In the genomic region with DNA sequence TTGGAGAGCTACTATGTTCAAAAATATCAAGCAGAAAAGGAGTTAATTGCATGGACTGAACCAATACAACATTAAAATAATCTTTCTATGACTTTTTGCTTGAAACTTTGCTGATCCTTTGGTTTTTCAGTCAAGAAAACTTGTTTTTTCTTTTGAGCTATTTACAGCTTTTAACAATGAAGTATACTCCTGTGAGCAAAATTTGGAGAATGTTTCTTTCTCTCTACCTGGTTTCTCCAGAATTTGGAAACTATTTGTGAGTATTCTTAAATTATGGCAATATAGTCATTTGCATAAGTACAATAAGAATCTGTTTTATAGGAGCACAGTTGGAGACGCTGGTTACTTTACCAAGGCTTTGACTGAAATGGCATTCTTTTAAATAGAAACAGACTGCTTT, we compare ENCODE assay signal across 1 cellular context.
TF ChIP-seq lines count a peak whose summit lies in the region.

No MANE protein-coding gene starts in this region.

TF ChIP-seq in GM23338, 12 proteins besides CTCF, POLR2A, EP300 and RAD21 (continued from another document):
- TF ChIP-seq, protein P1, sequence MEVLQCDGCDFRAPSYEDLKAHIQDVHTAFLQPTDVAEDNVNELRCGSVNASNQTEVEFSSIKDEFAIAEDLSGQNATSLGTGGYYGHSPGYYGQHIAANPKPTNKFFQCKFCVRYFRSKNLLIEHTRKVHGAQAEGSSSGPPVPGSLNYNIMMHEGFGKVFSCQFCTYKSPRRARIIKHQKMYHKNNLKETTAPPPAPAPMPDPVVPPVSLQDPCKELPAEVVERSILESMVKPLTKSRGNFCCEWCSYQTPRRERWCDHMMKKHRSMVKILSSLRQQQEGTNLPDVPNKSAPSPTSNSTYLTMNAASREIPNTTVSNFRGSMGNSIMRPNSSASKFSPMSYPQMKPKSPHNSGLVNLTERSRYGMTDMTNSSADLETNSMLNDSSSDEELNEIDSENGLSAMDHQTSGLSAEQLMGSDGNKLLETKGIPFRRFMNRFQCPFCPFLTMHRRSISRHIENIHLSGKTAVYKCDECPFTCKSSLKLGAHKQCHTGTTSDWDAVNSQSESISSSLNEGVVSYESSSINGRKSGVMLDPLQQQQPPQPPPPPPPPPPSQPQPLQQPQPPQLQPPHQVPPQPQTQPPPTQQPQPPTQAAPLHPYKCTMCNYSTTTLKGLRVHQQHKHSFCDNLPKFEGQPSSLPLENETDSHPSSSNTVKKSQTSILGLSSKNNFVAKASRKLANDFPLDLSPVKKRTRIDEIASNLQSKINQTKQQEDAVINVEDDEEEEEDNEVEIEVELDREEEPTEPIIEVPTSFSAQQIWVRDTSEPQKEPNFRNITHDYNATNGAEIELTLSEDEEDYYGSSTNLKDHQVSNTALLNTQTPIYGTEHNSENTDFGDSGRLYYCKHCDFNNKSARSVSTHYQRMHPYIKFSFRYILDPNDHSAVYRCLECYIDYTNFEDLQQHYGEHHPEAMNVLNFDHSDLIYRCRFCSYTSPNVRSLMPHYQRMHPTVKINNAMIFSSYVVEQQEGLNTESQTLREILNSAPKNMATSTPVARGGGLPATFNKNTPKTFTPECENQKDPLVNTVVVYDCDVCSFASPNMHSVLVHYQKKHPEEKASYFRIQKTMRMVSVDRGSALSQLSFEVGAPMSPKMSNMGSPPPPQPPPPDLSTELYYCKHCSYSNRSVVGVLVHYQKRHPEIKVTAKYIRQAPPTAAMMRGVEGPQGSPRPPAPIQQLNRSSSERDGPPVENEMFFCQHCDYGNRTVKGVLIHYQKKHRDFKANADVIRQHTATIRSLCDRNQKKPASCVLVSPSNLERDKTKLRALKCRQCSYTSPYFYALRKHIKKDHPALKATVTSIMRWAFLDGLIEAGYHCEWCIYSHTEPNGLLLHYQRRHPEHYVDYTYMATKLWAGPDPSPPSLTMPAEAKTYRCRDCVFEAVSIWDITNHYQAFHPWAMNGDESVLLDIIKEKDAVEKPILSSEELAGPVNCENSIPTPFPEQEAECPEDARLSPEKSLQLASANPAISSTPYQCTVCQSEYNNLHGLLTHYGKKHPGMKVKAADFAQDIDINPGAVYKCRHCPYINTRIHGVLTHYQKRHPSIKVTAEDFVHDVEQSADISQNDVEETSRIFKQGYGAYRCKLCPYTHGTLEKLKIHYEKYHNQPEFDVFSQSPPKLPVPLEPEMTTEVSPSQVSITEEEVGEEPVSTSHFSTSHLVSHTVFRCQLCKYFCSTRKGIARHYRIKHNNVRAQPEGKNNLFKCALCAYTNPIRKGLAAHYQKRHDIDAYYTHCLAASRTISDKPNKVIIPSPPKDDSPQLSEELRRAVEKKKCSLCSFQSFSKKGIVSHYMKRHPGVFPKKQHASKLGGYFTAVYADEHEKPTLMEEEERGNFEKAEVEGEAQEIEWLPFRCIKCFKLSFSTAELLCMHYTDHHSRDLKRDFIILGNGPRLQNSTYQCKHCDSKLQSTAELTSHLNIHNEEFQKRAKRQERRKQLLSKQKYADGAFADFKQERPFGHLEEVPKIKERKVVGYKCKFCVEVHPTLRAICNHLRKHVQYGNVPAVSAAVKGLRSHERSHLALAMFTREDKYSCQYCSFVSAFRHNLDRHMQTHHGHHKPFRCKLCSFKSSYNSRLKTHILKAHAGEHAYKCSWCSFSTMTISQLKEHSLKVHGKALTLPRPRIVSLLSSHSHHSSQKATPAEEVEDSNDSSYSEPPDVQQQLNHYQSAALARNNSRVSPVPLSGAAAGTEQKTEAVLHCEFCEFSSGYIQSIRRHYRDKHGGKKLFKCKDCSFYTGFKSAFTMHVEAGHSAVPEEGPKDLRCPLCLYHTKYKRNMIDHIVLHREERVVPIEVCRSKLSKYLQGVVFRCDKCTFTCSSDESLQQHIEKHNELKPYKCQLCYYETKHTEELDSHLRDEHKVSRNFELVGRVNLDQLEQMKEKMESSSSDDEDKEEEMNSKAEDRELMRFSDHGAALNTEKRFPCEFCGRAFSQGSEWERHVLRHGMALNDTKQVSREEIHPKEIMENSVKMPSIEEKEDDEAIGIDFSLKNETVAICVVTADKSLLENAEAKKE (CRISPR knock-in tag; IDR thresholded peaks at IDR 0.05), result no peak
